ENCODE assay signal across 1 cellular context in the genomic region with DNA sequence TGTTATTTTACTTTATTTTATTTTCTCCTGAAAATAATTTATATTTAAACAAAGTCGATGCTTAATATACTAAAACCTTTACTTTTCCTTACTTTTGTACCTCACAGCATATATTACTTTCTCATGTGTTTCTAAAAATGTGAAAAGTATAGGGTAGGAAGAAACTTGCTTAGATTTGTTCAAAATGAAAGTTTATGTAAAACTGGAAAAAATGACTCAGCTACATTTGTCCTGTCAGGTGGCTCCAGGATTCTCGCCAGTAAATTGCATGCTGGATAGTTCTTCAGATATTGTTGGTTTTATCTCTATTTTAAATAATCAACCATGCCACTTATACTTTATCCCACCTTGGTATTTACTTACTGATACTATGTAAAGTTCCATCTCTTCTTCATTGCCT.
TF ChIP-seq lines count a peak whose summit lies in the region.

No MANE protein-coding gene starts in this region.

TF ChIP-seq in GM23338, 12 proteins besides CTCF, POLR2A, EP300 and RAD21 (continued from another document):
- TF ChIP-seq, protein P1, sequence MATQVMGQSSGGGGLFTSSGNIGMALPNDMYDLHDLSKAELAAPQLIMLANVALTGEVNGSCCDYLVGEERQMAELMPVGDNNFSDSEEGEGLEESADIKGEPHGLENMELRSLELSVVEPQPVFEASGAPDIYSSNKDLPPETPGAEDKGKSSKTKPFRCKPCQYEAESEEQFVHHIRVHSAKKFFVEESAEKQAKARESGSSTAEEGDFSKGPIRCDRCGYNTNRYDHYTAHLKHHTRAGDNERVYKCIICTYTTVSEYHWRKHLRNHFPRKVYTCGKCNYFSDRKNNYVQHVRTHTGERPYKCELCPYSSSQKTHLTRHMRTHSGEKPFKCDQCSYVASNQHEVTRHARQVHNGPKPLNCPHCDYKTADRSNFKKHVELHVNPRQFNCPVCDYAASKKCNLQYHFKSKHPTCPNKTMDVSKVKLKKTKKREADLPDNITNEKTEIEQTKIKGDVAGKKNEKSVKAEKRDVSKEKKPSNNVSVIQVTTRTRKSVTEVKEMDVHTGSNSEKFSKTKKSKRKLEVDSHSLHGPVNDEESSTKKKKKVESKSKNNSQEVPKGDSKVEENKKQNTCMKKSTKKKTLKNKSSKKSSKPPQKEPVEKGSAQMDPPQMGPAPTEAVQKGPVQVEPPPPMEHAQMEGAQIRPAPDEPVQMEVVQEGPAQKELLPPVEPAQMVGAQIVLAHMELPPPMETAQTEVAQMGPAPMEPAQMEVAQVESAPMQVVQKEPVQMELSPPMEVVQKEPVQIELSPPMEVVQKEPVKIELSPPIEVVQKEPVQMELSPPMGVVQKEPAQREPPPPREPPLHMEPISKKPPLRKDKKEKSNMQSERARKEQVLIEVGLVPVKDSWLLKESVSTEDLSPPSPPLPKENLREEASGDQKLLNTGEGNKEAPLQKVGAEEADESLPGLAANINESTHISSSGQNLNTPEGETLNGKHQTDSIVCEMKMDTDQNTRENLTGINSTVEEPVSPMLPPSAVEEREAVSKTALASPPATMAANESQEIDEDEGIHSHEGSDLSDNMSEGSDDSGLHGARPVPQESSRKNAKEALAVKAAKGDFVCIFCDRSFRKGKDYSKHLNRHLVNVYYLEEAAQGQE (IDR thresholded peaks at IDR 0.05; ENCODE audit: unreplicated experiment), result no peak
- TF ChIP-seq NANOG (IDR thresholded peaks at IDR 0.05; ENCODE audit: borderline replicate concordance), result no peak
